1 cellular context compared by ENCODE assay signal in the genomic region with DNA sequence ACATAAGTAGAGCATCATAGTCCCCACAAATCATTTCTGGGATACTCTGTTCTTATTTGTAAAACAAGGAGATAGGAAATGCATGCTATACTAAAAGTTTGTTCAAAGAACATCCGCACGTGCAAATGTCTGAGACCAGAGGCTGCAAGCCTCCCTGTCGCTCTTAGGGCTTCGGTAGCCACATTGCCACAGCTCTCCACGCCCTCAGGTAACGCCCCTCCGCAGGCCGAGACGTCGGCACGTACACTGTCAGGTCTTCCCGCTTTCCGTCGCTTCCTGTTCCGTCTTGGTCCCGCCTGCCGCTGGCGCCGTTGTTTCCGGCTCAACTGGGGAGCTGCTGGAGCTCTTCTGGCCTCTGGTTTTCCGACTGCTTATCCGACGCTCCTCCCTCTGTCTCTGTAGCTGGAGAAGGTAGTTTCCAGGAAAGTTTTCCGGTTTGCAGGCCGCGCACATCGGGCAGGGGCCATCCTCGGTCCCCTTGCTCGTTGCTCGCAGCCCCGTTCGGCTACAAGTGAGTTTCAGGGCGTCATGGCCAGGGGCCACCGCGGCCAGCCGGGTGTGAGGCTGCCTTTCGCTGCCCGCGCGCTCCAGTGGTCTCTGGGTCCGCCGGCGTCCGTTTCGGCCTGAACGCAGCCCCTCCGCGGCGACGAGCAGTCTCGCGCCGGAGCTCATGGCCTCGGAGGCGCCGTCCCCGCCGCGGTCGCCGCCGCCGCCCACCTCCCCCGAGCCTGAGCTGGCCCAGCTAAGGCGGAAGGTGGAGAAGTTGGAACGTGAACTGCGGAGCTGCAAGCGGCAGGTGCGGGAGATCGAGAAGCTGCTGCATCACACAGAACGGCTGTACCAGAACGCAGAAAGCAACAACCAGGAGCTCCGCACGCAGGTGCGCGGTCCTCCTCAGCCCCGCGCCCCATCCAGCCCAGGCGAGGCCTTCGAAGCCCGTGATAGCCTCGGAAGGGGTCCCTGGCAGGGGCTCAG.
TF ChIP-seq lines count a peak whose summit lies in the region.

A gene with protein sequence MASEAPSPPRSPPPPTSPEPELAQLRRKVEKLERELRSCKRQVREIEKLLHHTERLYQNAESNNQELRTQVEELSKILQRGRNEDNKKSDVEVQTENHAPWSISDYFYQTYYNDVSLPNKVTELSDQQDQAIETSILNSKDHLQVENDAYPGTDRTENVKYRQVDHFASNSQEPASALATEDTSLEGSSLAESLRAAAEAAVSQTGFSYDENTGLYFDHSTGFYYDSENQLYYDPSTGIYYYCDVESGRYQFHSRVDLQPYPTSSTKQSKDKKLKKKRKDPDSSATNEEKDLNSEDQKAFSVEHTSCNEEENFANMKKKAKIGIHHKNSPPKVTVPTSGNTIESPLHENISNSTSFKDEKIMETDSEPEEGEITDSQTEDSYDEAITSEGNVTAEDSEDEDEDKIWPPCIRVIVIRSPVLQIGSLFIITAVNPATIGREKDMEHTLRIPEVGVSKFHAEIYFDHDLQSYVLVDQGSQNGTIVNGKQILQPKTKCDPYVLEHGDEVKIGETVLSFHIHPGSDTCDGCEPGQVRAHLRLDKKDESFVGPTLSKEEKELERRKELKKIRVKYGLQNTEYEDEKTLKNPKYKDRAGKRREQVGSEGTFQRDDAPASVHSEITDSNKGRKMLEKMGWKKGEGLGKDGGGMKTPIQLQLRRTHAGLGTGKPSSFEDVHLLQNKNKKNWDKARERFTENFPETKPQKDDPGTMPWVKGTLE (plus strand): TSS at position 308 of the 975 bp plus-strand sequence. CDS start 363 bp downstream, at position 671.

TF ChIP-seq in K562, 482 proteins besides CTCF, POLR2A, EP300 and RAD21 (continued from another document and continues in another):
- TF ChIP-seq ZNF583 (CRISPR knock-in tag; IDR thresholded peaks at IDR 0.05) (no peak), RUNX1 (IDR thresholded peaks at IDR 0.05; ENCODE audit: low read depth) (no peak; the same call in 1 of the 2 replicates), SIRT6 (IDR thresholded peaks at IDR 0.05; ENCODE audit: low read depth, low read length) (no peak), NFATC3 (IDR thresholded peaks at IDR 0.05) (no peak), SIN3A (IDR thresholded peaks at IDR 0.05; ENCODE audit: borderline replicate concordance in 2 of 2, control insufficient read depth in 1 of 2, low read depth in 2 of 2, low read length in 2 of 2) (0 out of 4 replicates have a peak, but pooled peaks of 1 of the 2 experiments have one; percentile 31), FOXJ2 (tag; IDR thresholded peaks at IDR 0.05) (no peak), SAP30 (IDR thresholded peaks at IDR 0.05; ENCODE audit: borderline replicate concordance, insufficient read depth, low read depth, low read length, poor library complexity, severe bottlenecking) (no peak), RBBP5 (IDR thresholded peaks at IDR 0.05; ENCODE audit: borderline replicate concordance, insufficient read depth, low read length, poor library complexity, severe bottlenecking) (peak; percentile 91), C11orf30 (IDR thresholded peaks at IDR 0.05; ENCODE audit: low read depth) (peak; percentile 42; the same call in 1 of the 2 replicates), DMBX1 (CRISPR knock-in tag; IDR thresholded peaks at IDR 0.05; ENCODE audit: borderline replicate concordance) (peak; percentile 52; the same call in 1 of the 2 replicates), XRCC3 (IDR thresholded peaks at IDR 0.05) (no peak), NFYB (IDR thresholded peaks at IDR 0.05; ENCODE audit: extremely low read depth, insufficient read length) (no peak), TBP (optimal IDR thresholded peaks at IDR 0.05; ENCODE audit: low read depth, low read length) (peak; percentile 64), KLF6 (CRISPR knock-in tag; IDR thresholded peaks at IDR 0.05; ENCODE audit: borderline replicate concordance) (no peak), SMARCA5 (IDR thresholded peaks at IDR 0.05) (no peak), ZNF121 (CRISPR knock-in tag; conservative IDR thresholded peaks at IDR 0.05) (no peak), ADNP (tag; IDR thresholded peaks at IDR 0.05) (no peak), TGIF2 (CRISPR knock-in tag; IDR thresholded peaks at IDR 0.05) (no peak), KLF13 (tag; IDR thresholded peaks at IDR 0.05; ENCODE audit: borderline replicate concordance, low read depth) (no peak), NFXL1 (CRISPR knock-in tag; IDR thresholded peaks at IDR 0.05) (no peak), EGR1 (conservative IDR thresholded peaks at IDR 0.05) (peak; percentile 41; the same call in 1 of the 2 replicates), RBM25 (IDR thresholded peaks at IDR 0.05; ENCODE audit: low read depth, low read length, severe bottlenecking) (no peak), SMAD3 (CRISPR knock-in tag; conservative IDR thresholded peaks at IDR 0.05) (no peak), RHOXF2B (CRISPR knock-in tag; conservative IDR thresholded peaks at IDR 0.05) (no peak), ZNF766 (CRISPR knock-in tag; conservative IDR thresholded peaks at IDR 0.05) (no peak), ARID1B (IDR thresholded peaks at IDR 0.05) (no peak), POLR3A (IDR thresholded peaks at IDR 0.05; ENCODE audit: borderline replicate concordance, extremely low read depth, insufficient read depth, insufficient read length) (no peak), BRD9 (IDR thresholded peaks at IDR 0.05; ENCODE audit: low read depth, partially characterized antibody) (peak; percentile 25), XRCC5 (IDR thresholded peaks at IDR 0.05; ENCODE audit: low read depth, low read length) (no peak), FUS (optimal IDR thresholded peaks at IDR 0.05; ENCODE audit: low read depth, low read length) (no peak), ELF1 (tag; IDR thresholded peaks at IDR 0.05) (peak; percentile 85), ZNF41 (CRISPR knock-in tag; conservative IDR thresholded peaks at IDR 0.05) (no peak), SP1 (CRISPR knock-in tag; IDR thresholded peaks at IDR 0.05) (peak; percentile 74; the same call in 1 of the 2 replicates), ARNT (IDR thresholded peaks at IDR 0.05) (peak; percentile 44 to 67; a peak in 2 of 4 replicates), ZNF551 (CRISPR knock-in tag; IDR thresholded peaks at IDR 0.05) (no peak), SRSF9 (IDR thresholded peaks at IDR 0.05; ENCODE audit: borderline replicate concordance, low read depth, low read length) (no peak), ZC3H8 (IDR thresholded peaks at IDR 0.05) (no peak), ELF2 (CRISPR knock-in tag; IDR thresholded peaks at IDR 0.05) (0 out of 2 replicates have a peak, but pooled peaks have one; percentile 8), BCOR (IDR thresholded peaks at IDR 0.05) (peak; percentile 31; the same call in 1 of the 2 replicates), HDAC1 (IDR thresholded peaks at IDR 0.05) (peak in 1 of 2 experiments; percentile 35; a peak in 1 of 4 replicates), ETS2 (tag; IDR thresholded peaks at IDR 0.05; ENCODE audit: borderline replicate concordance, poor library complexity, severe bottlenecking) (no peak), DACH1 (IDR thresholded peaks at IDR 0.05; ENCODE audit: partially characterized antibody) (no peak), PCBP1 (IDR thresholded peaks at IDR 0.05; ENCODE audit: low read depth, low read length, poor library complexity, severe bottlenecking) (no peak)
- TF ChIP-seq, protein P1, sequence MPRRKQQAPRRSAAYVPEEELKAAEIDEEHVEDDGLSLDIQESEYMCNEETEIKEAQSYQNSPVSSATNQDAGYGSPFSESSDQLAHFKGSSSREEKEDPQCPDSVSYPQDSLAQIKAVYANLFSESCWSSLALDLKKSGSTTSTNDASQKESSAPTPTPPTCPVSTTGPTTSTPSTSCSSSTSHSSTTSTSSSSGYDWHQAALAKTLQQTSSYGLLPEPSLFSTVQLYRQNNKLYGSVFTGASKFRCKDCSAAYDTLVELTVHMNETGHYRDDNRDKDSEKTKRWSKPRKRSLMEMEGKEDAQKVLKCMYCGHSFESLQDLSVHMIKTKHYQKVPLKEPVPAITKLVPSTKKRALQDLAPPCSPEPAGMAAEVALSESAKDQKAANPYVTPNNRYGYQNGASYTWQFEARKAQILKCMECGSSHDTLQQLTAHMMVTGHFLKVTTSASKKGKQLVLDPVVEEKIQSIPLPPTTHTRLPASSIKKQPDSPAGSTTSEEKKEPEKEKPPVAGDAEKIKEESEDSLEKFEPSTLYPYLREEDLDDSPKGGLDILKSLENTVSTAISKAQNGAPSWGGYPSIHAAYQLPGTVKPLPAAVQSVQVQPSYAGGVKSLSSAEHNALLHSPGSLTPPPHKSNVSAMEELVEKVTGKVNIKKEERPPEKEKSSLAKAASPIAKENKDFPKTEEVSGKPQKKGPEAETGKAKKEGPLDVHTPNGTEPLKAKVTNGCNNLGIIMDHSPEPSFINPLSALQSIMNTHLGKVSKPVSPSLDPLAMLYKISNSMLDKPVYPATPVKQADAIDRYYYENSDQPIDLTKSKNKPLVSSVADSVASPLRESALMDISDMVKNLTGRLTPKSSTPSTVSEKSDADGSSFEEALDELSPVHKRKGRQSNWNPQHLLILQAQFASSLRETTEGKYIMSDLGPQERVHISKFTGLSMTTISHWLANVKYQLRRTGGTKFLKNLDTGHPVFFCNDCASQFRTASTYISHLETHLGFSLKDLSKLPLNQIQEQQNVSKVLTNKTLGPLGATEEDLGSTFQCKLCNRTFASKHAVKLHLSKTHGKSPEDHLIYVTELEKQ (CRISPR knock-in tag; IDR thresholded peaks at IDR 0.05) = no peak
- TF ChIP-seq, protein P2, sequence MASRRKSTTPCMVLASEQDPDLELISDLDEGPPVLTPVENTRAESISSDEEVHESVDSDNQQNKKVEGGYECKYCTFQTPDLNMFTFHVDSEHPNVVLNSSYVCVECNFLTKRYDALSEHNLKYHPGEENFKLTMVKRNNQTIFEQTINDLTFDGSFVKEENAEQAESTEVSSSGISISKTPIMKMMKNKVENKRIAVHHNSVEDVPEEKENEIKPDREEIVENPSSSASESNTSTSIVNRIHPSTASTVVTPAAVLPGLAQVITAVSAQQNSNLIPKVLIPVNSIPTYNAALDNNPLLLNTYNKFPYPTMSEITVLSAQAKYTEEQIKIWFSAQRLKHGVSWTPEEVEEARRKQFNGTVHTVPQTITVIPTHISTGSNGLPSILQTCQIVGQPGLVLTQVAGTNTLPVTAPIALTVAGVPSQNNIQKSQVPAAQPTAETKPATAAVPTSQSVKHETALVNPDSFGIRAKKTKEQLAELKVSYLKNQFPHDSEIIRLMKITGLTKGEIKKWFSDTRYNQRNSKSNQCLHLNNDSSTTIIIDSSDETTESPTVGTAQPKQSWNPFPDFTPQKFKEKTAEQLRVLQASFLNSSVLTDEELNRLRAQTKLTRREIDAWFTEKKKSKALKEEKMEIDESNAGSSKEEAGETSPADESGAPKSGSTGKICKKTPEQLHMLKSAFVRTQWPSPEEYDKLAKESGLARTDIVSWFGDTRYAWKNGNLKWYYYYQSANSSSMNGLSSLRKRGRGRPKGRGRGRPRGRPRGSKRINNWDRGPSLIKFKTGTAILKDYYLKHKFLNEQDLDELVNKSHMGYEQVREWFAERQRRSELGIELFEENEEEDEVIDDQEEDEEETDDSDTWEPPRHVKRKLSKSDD (conservative IDR thresholded peaks at IDR 0.05; ENCODE audit: low read length) = no peak
- TF ChIP-seq, protein P3, sequence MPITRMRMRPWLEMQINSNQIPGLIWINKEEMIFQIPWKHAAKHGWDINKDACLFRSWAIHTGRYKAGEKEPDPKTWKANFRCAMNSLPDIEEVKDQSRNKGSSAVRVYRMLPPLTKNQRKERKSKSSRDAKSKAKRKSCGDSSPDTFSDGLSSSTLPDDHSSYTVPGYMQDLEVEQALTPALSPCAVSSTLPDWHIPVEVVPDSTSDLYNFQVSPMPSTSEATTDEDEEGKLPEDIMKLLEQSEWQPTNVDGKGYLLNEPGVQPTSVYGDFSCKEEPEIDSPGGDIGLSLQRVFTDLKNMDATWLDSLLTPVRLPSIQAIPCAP (CRISPR knock-in tag; IDR thresholded peaks at IDR 0.05; ENCODE audit: borderline replicate concordance) = no peak
- TF ChIP-seq, protein P4, sequence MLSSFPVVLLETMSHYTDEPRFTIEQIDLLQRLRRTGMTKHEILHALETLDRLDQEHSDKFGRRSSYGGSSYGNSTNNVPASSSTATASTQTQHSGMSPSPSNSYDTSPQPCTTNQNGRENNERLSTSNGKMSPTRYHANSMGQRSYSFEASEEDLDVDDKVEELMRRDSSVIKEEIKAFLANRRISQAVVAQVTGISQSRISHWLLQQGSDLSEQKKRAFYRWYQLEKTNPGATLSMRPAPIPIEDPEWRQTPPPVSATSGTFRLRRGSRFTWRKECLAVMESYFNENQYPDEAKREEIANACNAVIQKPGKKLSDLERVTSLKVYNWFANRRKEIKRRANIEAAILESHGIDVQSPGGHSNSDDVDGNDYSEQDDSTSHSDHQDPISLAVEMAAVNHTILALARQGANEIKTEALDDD (IDR thresholded peaks at IDR 0.05) = no peak
- TF ChIP-seq, protein P5, sequence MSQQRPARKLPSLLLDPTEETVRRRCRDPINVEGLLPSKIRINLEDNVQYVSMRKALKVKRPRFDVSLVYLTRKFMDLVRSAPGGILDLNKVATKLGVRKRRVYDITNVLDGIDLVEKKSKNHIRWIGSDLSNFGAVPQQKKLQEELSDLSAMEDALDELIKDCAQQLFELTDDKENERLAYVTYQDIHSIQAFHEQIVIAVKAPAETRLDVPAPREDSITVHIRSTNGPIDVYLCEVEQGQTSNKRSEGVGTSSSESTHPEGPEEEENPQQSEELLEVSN (IDR thresholded peaks at IDR 0.05; ENCODE audit: borderline replicate concordance in 1 of 2, extremely low read depth in 1 of 2, insufficient read depth in 1 of 2, insufficient read length in 1 of 2, low read depth in 1 of 2, low read length in 1 of 2, poor library complexity in 1 of 2, severe bottlenecking in 1 of 2) = peak; percentile 99
- TF ChIP-seq, protein P6, sequence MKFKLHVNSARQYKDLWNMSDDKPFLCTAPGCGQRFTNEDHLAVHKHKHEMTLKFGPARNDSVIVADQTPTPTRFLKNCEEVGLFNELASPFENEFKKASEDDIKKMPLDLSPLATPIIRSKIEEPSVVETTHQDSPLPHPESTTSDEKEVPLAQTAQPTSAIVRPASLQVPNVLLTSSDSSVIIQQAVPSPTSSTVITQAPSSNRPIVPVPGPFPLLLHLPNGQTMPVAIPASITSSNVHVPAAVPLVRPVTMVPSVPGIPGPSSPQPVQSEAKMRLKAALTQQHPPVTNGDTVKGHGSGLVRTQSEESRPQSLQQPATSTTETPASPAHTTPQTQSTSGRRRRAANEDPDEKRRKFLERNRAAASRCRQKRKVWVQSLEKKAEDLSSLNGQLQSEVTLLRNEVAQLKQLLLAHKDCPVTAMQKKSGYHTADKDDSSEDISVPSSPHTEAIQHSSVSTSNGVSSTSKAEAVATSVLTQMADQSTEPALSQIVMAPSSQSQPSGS (CRISPR knock-in tag; IDR thresholded peaks at IDR 0.05) = no peak
- TF ChIP-seq, protein P7, sequence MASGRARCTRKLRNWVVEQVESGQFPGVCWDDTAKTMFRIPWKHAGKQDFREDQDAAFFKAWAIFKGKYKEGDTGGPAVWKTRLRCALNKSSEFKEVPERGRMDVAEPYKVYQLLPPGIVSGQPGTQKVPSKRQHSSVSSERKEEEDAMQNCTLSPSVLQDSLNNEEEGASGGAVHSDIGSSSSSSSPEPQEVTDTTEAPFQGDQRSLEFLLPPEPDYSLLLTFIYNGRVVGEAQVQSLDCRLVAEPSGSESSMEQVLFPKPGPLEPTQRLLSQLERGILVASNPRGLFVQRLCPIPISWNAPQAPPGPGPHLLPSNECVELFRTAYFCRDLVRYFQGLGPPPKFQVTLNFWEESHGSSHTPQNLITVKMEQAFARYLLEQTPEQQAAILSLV (tag; IDR thresholded peaks at IDR 0.05) = no peak
